ENCODE assay signal across 8 cellular contexts in the genomic region with DNA sequence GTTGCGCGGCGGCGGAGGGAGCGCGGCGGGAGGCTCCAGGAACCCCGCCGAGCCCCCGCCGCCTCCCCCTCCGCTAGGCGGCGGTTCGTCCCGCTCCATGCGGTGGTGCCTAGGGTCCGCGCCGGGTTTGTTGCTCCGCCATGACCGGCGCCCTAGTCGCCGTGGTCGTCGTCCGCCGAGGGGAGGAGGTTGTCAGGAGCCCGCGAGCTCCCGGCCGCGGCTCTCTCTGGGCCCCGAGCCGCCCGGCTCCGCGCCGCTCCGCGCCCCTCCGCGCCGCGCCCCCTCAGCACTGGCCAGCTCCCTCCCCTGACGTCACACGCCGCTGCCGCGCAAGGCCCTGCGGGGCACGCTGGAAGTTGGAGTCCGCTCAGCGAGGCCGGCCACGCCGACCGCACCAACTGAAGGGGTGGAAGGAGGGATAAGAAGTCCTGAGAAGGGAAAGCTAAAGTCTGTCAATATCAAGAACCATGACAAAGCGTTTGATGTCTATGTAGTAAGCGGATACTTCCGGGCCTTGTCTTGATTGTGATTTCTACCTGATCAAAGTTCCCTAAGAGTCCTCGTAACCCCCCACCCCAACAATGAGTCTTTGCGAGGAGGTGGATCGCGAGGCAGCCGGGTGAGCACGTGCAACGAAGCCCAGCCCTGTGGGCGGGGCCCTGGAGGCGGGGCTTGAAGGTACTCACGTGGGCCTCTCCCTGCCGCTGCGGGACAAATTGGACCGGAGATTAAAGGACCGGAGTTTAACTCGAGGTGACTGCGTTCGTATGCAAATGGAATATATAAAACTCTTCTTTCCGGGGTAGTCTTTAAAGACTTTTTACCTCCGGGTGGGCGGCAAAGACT. TPM values are rescaled to one million over a fixed set of nuclear protein-coding genes. Genes with fewer than 3 reads are reported as not detected.
DNase-seq lines count a peak whose midpoint lies in the region; ATAC-seq and TF ChIP-seq lines count a peak whose summit lies in the region.

NR6A1 (minus strand) TSS at position 291 of the 846 bp plus-strand sequence.

- H3K4me3 ChIP-seq in endodermal cell (ENCODE audit: low read length): peak within 1 kb of the TSS; percentile 90
- H3K4me3 ChIP-seq in mesodermal cell (ENCODE audit: extremely low read depth, insufficient read depth, low read length, poor library complexity, severe bottlenecking): peak within 1 kb of the TSS; percentile 80

- peaks cover 5% of the 10 kb centered on the region for H3K27me3 Mint-ChIP-seq in Calu3 (ENCODE audit: unreplicated experiment)
- peaks cover 66% of the 10 kb centered on the region for H3K27me3 Mint-ChIP-seq in activated CD8-positive, alpha-beta memory T cell treated with anti-CD3 and anti-CD28 coated beads, Interleukin-2, amount 10 ng/mL, durations not matched to agents 7 days and 5 days
- peaks cover 16% of the 10 kb centered on the region for H3K27me3 Mint-ChIP-seq in endodermal cell (ENCODE audit: insufficient read depth)

- no peaks in the 10 kb centered on the region for H3K36me3 ChIP-seq in endodermal cell (ENCODE audit: control insufficient read depth, insufficient read depth, low read length)
- H3K36me3 ChIP-seq in mesodermal cell (ENCODE audit: control insufficient read depth, insufficient read depth, low read length): no peaks in the 10 kb centered on the region

- BruUV-seq in Calu3 (replicated peaks; lab: Mats Ljungman, UMichigan): no TSS peak

- peak within 1 kb of the TSS; percentile 76 for H3K9ac ChIP-seq in endodermal cell (ENCODE audit: extremely low read depth, low read length, poor library complexity, severe bottlenecking)

- peak within 1 kb of the TSS; percentile 87 for H3K27ac ChIP-seq in endodermal cell (ENCODE audit: low read depth, low read length)
- H3K27ac ChIP-seq in mesodermal cell (ENCODE audit: low read depth, low read length, severe bottlenecking): peak within 1 kb of the TSS; percentile 98

- H3K36me3 Mint-ChIP-seq in Calu3 (ENCODE audit: insufficient read depth, unreplicated experiment): peaks cover 42% of the 10 kb centered on the region
- no peaks in the 10 kb centered on the region for H3K36me3 Mint-ChIP-seq in activated CD8-positive, alpha-beta memory T cell treated with anti-CD3 and anti-CD28 coated beads, Interleukin-2, amount 10 ng/mL, durations not matched to agents 7 days and 5 days
- H3K36me3 Mint-ChIP-seq in endodermal cell (ENCODE audit: low read depth): no peaks in the 10 kb centered on the region

- DNase-seq in Calu3 (peak; percentile 95), HT-29 (ENCODE audit: low spot score) (peak; percentile 98), NOMO-1 treated with DMSO at 0.1 percent for 48 hours (lab: John Stamatoyannopoulos, UW; ENCODE audit: unreplicated experiment) (peak; percentile 95), endodermal cell (peak; percentile 99)
- peak; percentile 96 for DNase-seq in activated CD8-positive, alpha-beta memory T cell treated with anti-CD3 and anti-CD28 coated beads, Interleukin-2, amount 10 ng/mL, durations not matched to agents 7 days and 5 days
- peak; percentile 87 for DNase-seq in stimulated activated CD8-positive, alpha-beta memory T cell treated with anti-CD3 and anti-CD28 coated beads, Interleukin-15, amount 100 ng/mL, for 24 hours (ENCODE audit: low read depth)

- intact Hi-C loops in Calu3 (cut with micrococcal nuclease; ENCODE audit: unreplicated experiment): no loop called here

- H3K9me3 Mint-ChIP-seq in Calu3 (ENCODE audit: low read depth, unreplicated experiment) (no peaks in the 10 kb centered on the region), endodermal cell (no peaks in the 10 kb centered on the region)
- H3K9me3 Mint-ChIP-seq in activated CD8-positive, alpha-beta memory T cell treated with anti-CD3 and anti-CD28 coated beads, Interleukin-2, amount 10 ng/mL, durations not matched to agents 7 days and 5 days (ENCODE audit: low read depth): no peaks in the 10 kb centered on the region

- CTCF ChIA-PET in Calu3 (lab: Charles Lee): interaction anchor here (0.6 to 6.9 kb wide), 6 partner anchors 67 to 234 kb away, joined by 3 to 80 read pairs (median 4); partner anchors contain the start of gene WDR38
- CTCF ChIA-PET in activated CD8-positive, alpha-beta memory T cell treated with anti-CD3 and anti-CD28 coated beads, Interleukin-2, amount 10 ng/mL, durations not matched to agents 7 days and 5 days (lab: Charles Lee): interaction anchor here (0.6 to 13.1 kb wide), 21 partner anchors 8 to 602 kb away, joined by 3 to 380 read pairs (median 4); partner anchors contain the start of genes ARPC5L, HSPA5, RPL35 and WDR38

- TF ChIP-seq CTCF in Calu3 (IDR thresholded peaks at IDR 0.05; ENCODE audit: unreplicated experiment) (peak; percentile 21), endodermal cell (conservative IDR thresholded peaks at IDR 0.05) (peak; percentile 53)

- H3K4me1 Mint-ChIP-seq in Calu3 (ENCODE audit: low read depth, unreplicated experiment) (peaks cover 20% of the 10 kb centered on the region), endodermal cell (peaks cover 36% of the 10 kb centered on the region)
- peaks cover 45% of the 10 kb centered on the region for H3K4me1 Mint-ChIP-seq in activated CD8-positive, alpha-beta memory T cell treated with anti-CD3 and anti-CD28 coated beads, Interleukin-2, amount 10 ng/mL, durations not matched to agents 7 days and 5 days

- H3K27me3 ChIP-seq in endodermal cell (ENCODE audit: control insufficient read depth, insufficient read depth, low read length, poor library complexity, severe bottlenecking): peaks cover 2% of the 10 kb centered on the region

- WGBS in endodermal cell (ENCODE audit: insufficient coverage in 1 of 2, insufficient read length in 1 of 2), 2 experiments: 0% methylated on average over 34 to 82 of the region's 82 CpGs
- WGBS in mesodermal cell (ENCODE audit: insufficient coverage in 2 of 2), 2 experiments: 0 to 1% methylated on average over 26 to 64 of the region's 82 CpGs

- H3K27ac Mint-ChIP-seq in Calu3 (ENCODE audit: unreplicated experiment) (peak within 1 kb of the TSS; percentile 97), endodermal cell (peak within 1 kb of the TSS; percentile 99)
- H3K27ac Mint-ChIP-seq in activated CD8-positive, alpha-beta memory T cell treated with anti-CD3 and anti-CD28 coated beads, Interleukin-2, amount 10 ng/mL, durations not matched to agents 7 days and 5 days: peak within 1 kb of the TSS; percentile 82

- H3K4me1 ChIP-seq in endodermal cell (ENCODE audit: control insufficient read depth, insufficient read depth, low read length): peaks cover 12% of the 10 kb centered on the region
- H3K4me1 ChIP-seq in mesodermal cell (ENCODE audit: control insufficient read depth, insufficient read depth, low read length, poor library complexity, severe bottlenecking): peaks cover 32% of the 10 kb centered on the region

- H3K4me3 Mint-ChIP-seq in Calu3 (ENCODE audit: low read depth, unreplicated experiment) (peak within 1 kb of the TSS; percentile 97), endodermal cell (peak within 1 kb of the TSS; percentile 95)
- peak within 1 kb of the TSS; percentile 78 for H3K4me3 Mint-ChIP-seq in activated CD8-positive, alpha-beta memory T cell treated with anti-CD3 and anti-CD28 coated beads, Interleukin-2, amount 10 ng/mL, durations not matched to agents 7 days and 5 days

- H3K9me3 ChIP-seq in endodermal cell (ENCODE audit: control insufficient read depth, low read length) (no peaks in the 10 kb centered on the region), mesodermal cell (ENCODE audit: control insufficient read depth, low read length) (no peaks in the 10 kb centered on the region)

- ATAC-seq in GM21360 (IDR thresholded peaks at IDR 0.05; ENCODE audit: unreplicated experiment): peak; percentile 83
- ATAC-seq in activated CD8-positive, alpha-beta memory T cell treated with anti-CD3 and anti-CD28 coated beads, Interleukin-2, amount 10 ng/mL, durations not matched to agents 7 days and 5 days: peak; percentile 93

RNA-seq across cellular contexts. Expression of gene NR6A1, which starts in this region (rescaled TPM):
- total RNA-seq in Calu3 (2022): 5.9 and 6.7 TPM in 2 replicates
- total RNA-seq in HT-29 (2014; rRNA removed; shearing (Covaris generic)): 3.4 and 4.7 TPM in 2 replicates
- total RNA-seq in activated CD8-positive, alpha-beta memory T cell treated with anti-CD3 and anti-CD28 coated beads, Interleukin-2, amount 10 ng/mL, durations not matched to agents 7 days and 5 days: 1 to 10 TPM in 1 of 2 experiments, under 1 TPM in 1; 0.44 to 1.2 TPM
- total RNA-seq in endodermal cell: 100 to 1,000 TPM; 168 to 206 TPM
- 47.4 TPM for polyA plus RNA-seq in endodermal cell (2013, experiment 1 of 2)
- polyA plus RNA-seq in endodermal cell (2013, experiment 2 of 2): 49.5 TPM
- polyA plus RNA-seq in mesodermal cell (2013, experiment 1 of 2): 30.6 TPM
- 26.5 TPM for polyA plus RNA-seq in mesodermal cell (2013, experiment 2 of 2)

Comparison
In these comparisons a context has a peak if more than half of its experiments do, and no peak if none do; other contexts are left out.
1. Peak in every context shown above with its lines: DNase-seq, ATAC-seq, H3K4me3 ChIP-seq and H3K27ac ChIP-seq.
2. RNA of gene NR6A1 (total RNA-seq): 168 to 206 TPM in endodermal cell; 5.9 to 6.7 TPM in Calu3, 3.4 to 4.7 TPM in HT-29 and 0.44 to 1.2 TPM in activated CD8-positive, alpha-beta memory T cell treated with anti-CD3 and anti-CD28 coated beads, Interleukin-2, amount 10 ng/mL, durations not matched to agents 7 days and 5 days; every median in the first group is over 10 times any median in the second.